Comparison of ENCODE assay signal across 2 cellular contexts in the genomic region with DNA sequence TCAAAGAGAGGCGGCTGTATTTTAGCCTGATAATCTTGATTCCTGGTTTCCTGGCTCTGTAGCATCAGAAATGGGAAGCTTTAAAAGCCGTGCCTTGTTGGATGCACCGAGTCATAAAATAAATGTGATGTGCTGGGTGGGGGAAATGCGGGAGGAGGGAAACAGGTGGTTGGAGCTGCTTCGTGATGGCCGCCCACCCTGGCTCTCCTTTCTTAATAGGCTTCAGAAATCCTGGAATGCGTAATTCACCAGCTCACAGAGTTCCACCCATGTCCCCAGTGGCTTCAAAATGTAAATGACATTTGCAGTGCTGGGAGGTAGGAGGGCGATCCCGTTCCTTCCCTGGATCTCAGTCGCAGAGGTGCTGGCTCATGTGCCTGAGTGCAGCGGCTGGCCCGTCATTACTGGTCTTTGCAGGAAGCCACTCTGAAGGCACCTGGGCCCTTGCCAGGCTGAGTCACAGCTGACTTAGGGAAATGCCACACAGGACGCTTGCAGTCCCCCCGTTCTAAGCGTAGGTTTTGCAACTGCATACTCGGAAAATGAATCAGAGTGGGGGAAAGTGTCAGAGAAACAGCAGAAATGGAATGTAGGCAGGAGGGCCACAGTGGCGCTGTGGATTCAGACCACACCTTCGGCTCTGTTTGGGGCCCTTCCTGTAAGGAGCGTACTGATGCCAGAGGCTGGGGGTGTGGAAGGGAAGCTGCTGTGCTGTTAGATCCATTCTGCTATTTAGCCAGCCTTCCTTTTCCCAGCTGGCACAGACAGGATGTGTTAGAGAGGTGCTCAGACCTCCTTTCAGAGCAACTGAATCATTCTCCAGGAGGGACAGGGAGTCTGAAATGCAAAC.
A peak's percentile ranks its signal among the peaks of the same experiment; 100 is the strongest.
TF ChIP-seq lines count a peak whose summit lies in the region.

No MANE protein-coding gene starts in this region.

TF ChIP-seq in GM23338, 12 proteins besides CTCF, POLR2A, EP300 and RAD21 (continued from another document):
- TF ChIP-seq, protein P1, sequence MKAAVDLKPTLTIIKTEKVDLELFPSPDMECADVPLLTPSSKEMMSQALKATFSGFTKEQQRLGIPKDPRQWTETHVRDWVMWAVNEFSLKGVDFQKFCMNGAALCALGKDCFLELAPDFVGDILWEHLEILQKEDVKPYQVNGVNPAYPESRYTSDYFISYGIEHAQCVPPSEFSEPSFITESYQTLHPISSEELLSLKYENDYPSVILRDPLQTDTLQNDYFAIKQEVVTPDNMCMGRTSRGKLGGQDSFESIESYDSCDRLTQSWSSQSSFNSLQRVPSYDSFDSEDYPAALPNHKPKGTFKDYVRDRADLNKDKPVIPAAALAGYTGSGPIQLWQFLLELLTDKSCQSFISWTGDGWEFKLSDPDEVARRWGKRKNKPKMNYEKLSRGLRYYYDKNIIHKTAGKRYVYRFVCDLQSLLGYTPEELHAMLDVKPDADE (IDR thresholded peaks at IDR 0.05) = no peak
- TF ChIP-seq EZH2phosphoT487 (IDR thresholded peaks at IDR 0.05; ENCODE audit: unreplicated experiment) (no peak), EZH2 (IDR thresholded peaks at IDR 0.05; ENCODE audit: low read depth, unreplicated experiment) (no peak), CREB1 (CRISPR knock-in tag; IDR thresholded peaks at IDR 0.05; ENCODE audit: low read depth) (no peak), ZNF331 (CRISPR knock-in tag; IDR thresholded peaks at IDR 0.05; ENCODE audit: low read depth) (no peak)

TF ChIP-seq in K562, 482 proteins besides CTCF, POLR2A, EP300 and RAD21 (continued from another document):
- 0 out of 2 replicates have a peak, but pooled peaks have one; percentile 23 for TF ChIP-seq NFIC (IDR thresholded peaks at IDR 0.05)
